In genomic region chr15:70062321-70062956, GRCh38 we compare ENCODE assay signal across 8 cellular contexts. TPM values are rescaled to one million over a fixed set of nuclear protein-coding genes. Genes with fewer than 3 reads are reported as not detected.
DNase-seq lines count a peak whose midpoint lies in the region; ATAC-seq and TF ChIP-seq lines count a peak whose summit lies in the region.

No MANE protein-coding gene starts in this region.

- TF ChIP-seq POLR2A in suprapubic skin (IDR thresholded peaks at IDR 0.05): no peak

- peak; percentile 14 for DNase-seq in activated T-cell treated with anti-CD3 and anti-CD28 coated beads, Interleukin-2, amount 50 U/mL, for 1 hour
- no peak for DNase-seq in activated T-cell treated with anti-CD3 and anti-CD28 coated beads, Interleukin-2, amount 50 U/mL, for 4 hours
- DNase-seq in kidney epithelial cell (ENCODE audit: low read depth): peak; percentile 57
- DNase-seq in suprapubic skin (ENCODE audit: low spot score in 2 of 2): peak in 1 of 2 donors; percentile 83
- DNase-seq in NOMO-1 treated with dmso at 0.1 percent for 144 hours (lab: John Stamatoyannopoulos, UW; ENCODE audit: unreplicated experiment): no peak
- no peak for DNase-seq in HPDE6-E6E7 (ENCODE audit: extremely low spot score)

- peaks cover 6% of the 10 kb centered on the region for H3K4me1 ChIP-seq in suprapubic skin

- no peak for TF ChIP-seq CTCF in kidney epithelial cell (IDR thresholded peaks at IDR 0.05; ENCODE audit: insufficient read depth, low read length, poor library complexity, severe bottlenecking)
- no peak for TF ChIP-seq CTCF in suprapubic skin (IDR thresholded peaks at IDR 0.05)

- no peaks in the 10 kb centered on the region for H3K9me3 Mint-ChIP-seq in activated T-cell treated with anti-CD3 and anti-CD28 coated beads, Interleukin-2, amount 50 U/mL, for 4 hours

- H3K4me1 Mint-ChIP-seq in activated T-cell treated with anti-CD3 and anti-CD28 coated beads, Interleukin-2, amount 50 U/mL, for 4 hours (ENCODE audit: low read depth): no peaks in the 10 kb centered on the region

- no peak overlapping the region for H3K4me3 Mint-ChIP-seq in activated T-cell treated with anti-CD3 and anti-CD28 coated beads, Interleukin-2, amount 50 U/mL, for 4 hours

- no peak for TF ChIP-seq EP300 in suprapubic skin (IDR thresholded peaks at IDR 0.05)

- no peaks in the 10 kb centered on the region for H3K9me3 ChIP-seq in suprapubic skin

- H3K27me3 Mint-ChIP-seq in activated T-cell treated with anti-CD3 and anti-CD28 coated beads, Interleukin-2, amount 50 U/mL, for 4 hours (ENCODE audit: low read depth): no peaks in the 10 kb centered on the region

- peak overlapping the region; percentile 37 for H3K27ac ChIP-seq in angular gyrus (ENCODE audit: low read depth, low read length)
- H3K27ac ChIP-seq in suprapubic skin: no peak overlapping the region

- H3K4me3 ChIP-seq in kidney epithelial cell (ENCODE audit: low read depth, low read length) (no peak overlapping the region), suprapubic skin (peak overlapping the region; percentile 25)

- H3K36me3 ChIP-seq in kidney epithelial cell (ENCODE audit: control insufficient read depth, insufficient read depth, low read length) (peaks cover 6% of the 10 kb centered on the region), suprapubic skin (peaks cover 94% of the 10 kb centered on the region)

- H3K27me3 ChIP-seq in kidney epithelial cell (ENCODE audit: control insufficient read depth, insufficient read depth, low read length) (no peaks in the 10 kb centered on the region), suprapubic skin (no peaks in the 10 kb centered on the region)

- no peak for ATAC-seq in activated T-cell treated with anti-CD3 and anti-CD28 coated beads, Interleukin-2, amount 50 U/mL, for 4 hours
- no peak for ATAC-seq in HG03521 (IDR thresholded peaks at IDR 0.05; ENCODE audit: unreplicated experiment)

- WGBS in suprapubic skin: 50% methylated on average over 23 of the region's 29 CpGs

- peaks cover 57% of the 10 kb centered on the region for H3K36me3 Mint-ChIP-seq in activated T-cell treated with anti-CD3 and anti-CD28 coated beads, Interleukin-2, amount 50 U/mL, for 4 hours (ENCODE audit: insufficient read depth)

RNA-seq across cellular contexts. Expression of gene TLE3, which starts 35.3 kb away (rescaled TPM):
- 100 to 1,000 TPM; 115 to 153 (median 139) TPM for total RNA-seq in activated T-cell treated with anti-CD3 and anti-CD28 coated beads, Interleukin-2, amount 50 U/mL, for 4 hours
- total RNA-seq in kidney epithelial cell (67.5 and 90.9 TPM in 2 replicates), suprapubic skin (100 to 1,000 TPM in 3 of 4 donors, 10 to 100 TPM in 1; 91.2 to 154 (median 137) TPM)

Comparison
In these comparisons a context has a peak if more than half of its experiments do, and no peak if none do; other contexts are left out.
1. DNase-seq: peak in activated T-cell treated with anti-CD3 and anti-CD28 coated beads, Interleukin-2, amount 50 U/mL, for 1 hour (single experiment) and kidney epithelial cell (single experiment); none in activated T-cell treated with anti-CD3 and anti-CD28 coated beads, Interleukin-2, amount 50 U/mL, for 4 hours (single experiment), NOMO-1 treated with dmso at 0.1 percent for 144 hours (single experiment) and HPDE6-E6E7 (single experiment).